ENCODE assay signal across 1 cellular context in genomic region chr5:171390883-171391677, GRCh38.
A peak's percentile ranks its signal among the peaks of the same experiment; 100 is the strongest.
TF ChIP-seq lines count a peak whose summit lies in the region.

No MANE protein-coding gene starts in this region.

TF ChIP-seq in GM23338, 12 proteins besides CTCF, POLR2A, EP300 and RAD21:
- peak; percentile 50; the same call in 1 of the 2 replicates for TF ChIP-seq POLR2AphosphoS5 (IDR thresholded peaks at IDR 0.05; ENCODE audit: low read depth)
- TF ChIP-seq EZH2 (IDR thresholded peaks at IDR 0.05; ENCODE audit: low read depth, unreplicated experiment) = no peak
TF ChIP-seq in GM23338: peak in this region for 1.
